In the genomic region with DNA sequence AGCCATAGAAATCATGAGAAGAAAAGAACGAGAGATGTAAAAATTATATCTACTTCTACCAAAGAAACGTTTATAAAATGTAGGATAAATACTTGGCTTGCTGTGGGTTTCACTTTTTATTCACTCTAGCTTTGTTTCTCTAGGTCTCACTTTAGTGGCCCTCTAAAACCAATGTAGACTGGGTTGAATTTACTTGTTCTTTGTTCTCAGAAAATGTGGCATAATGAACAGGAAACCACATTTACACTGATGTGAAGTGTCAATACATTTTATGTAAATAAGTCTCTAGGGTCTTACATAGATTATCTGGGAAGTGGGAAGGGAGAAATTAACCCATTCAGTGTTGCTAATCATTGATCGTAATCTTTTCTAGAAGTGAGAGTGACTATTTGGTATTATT, we compare ENCODE assay signal across 29 cellular contexts. TPM values are rescaled to one million over a fixed set of nuclear protein-coding genes. Genes with fewer than 3 reads are reported as not detected.
"Had no signal": no experiment of that assay in that cellular context is flagged by ENCODE, and none has a peak within 500 bp of the region (broad histone marks: within the 10 kb centered on the region; RNA-seq: fewer than 3 reads in every experiment).

No MANE protein-coding gene starts in this region.

- H3K4me3 ChIP-seq: colonic mucosa, lung, prostate gland, right atrium auricular region, thyroid gland had no signal

- ATAC-seq: activated CD4-positive, CD25-positive, alpha-beta regulatory T cell treated with anti-CD3 and anti-CD28 coated beads, Interleukin-2, amount 50 U/mL, for 24 hours; activated naive CD8-positive, alpha-beta T cell treated with anti-CD3 and anti-CD28 coated beads, Interleukin-2, amount 50 U/mL, for 24 hours; activated T-cell treated with anti-CD3 and anti-CD28 coated beads, Interleukin-2, amount 50 U/mL, for 4 hours; foreskin keratinocyte; left colon had no signal

- H3K4me1 ChIP-seq: colonic mucosa, foreskin keratinocyte, prostate gland, right atrium auricular region, thyroid gland had no signal

- H3K36me3 Mint-ChIP-seq: activated naive CD4-positive, alpha-beta T cell treated with anti-CD3 and anti-CD28 coated beads, Interleukin-2, amount 10 ng/mL, durations not matched to agents 7 days and 5 days; mesothelial cell of epicardium had no signal

- H3K9me3 Mint-ChIP-seq: activated CD4-positive, alpha-beta T cell treated with anti-CD3 and anti-CD28 coated beads, Interleukin-2, amount 10 ng/mL, durations not matched to agents 7 days and 5 days; activated naive CD4-positive, alpha-beta T cell treated with anti-CD3 and anti-CD28 coated beads, Interleukin-2, amount 10 ng/mL, durations not matched to agents 7 days and 5 days; activated naive CD8-positive, alpha-beta T cell treated with anti-CD3 and anti-CD28 coated beads, Interleukin-2, amount 50 U/mL, for 24 hours; activated T-cell treated with anti-CD3 and anti-CD28 coated beads, Interleukin-2, amount 50 U/mL, for 4 hours; endodermal cell; mesothelial cell of epicardium; nephron progenitor cell had no signal

- H3K36me3 ChIP-seq: colonic mucosa, prostate gland, right atrium auricular region, thyroid gland had no signal

- H3K27ac Mint-ChIP-seq: activated CD4-positive, alpha-beta T cell treated with anti-CD3 and anti-CD28 coated beads, Interleukin-2, amount 10 ng/mL, durations not matched to agents 7 days and 5 days; activated naive CD4-positive, alpha-beta T cell treated with anti-CD3 and anti-CD28 coated beads, Interleukin-2, amount 10 ng/mL, durations not matched to agents 7 days and 5 days; activated naive CD8-positive, alpha-beta T cell treated with anti-CD3 and anti-CD28 coated beads, Interleukin-2, amount 50 U/mL, for 24 hours; endodermal cell; mesothelial cell of epicardium; nephron progenitor cell had no signal

- H3K27ac ChIP-seq: colonic mucosa, foreskin keratinocyte, prostate gland, right atrium auricular region, thyroid gland had no signal

- H3K4me3 Mint-ChIP-seq: activated CD4-positive, alpha-beta T cell treated with anti-CD3 and anti-CD28 coated beads, Interleukin-2, amount 10 ng/mL, durations not matched to agents 7 days and 5 days; activated naive CD4-positive, alpha-beta T cell treated with anti-CD3 and anti-CD28 coated beads, Interleukin-2, amount 10 ng/mL, durations not matched to agents 7 days and 5 days; activated naive CD8-positive, alpha-beta T cell treated with anti-CD3 and anti-CD28 coated beads, Interleukin-2, amount 50 U/mL, for 24 hours; activated T-cell treated with anti-CD3 and anti-CD28 coated beads, Interleukin-2, amount 50 U/mL, for 4 hours; central memory CD8-positive, alpha-beta T cell; endodermal cell; mesothelial cell of epicardium; nephron progenitor cell had no signal

- H3K27me3 Mint-ChIP-seq: activated CD4-positive, alpha-beta T cell treated with anti-CD3 and anti-CD28 coated beads, Interleukin-2, amount 10 ng/mL, durations not matched to agents 7 days and 5 days; activated naive CD4-positive, alpha-beta T cell treated with anti-CD3 and anti-CD28 coated beads, Interleukin-2, amount 10 ng/mL, durations not matched to agents 7 days and 5 days; activated naive CD8-positive, alpha-beta T cell treated with anti-CD3 and anti-CD28 coated beads, Interleukin-2, amount 50 U/mL, for 24 hours; central memory CD8-positive, alpha-beta T cell had no signal

- H3K27me3 ChIP-seq: colonic mucosa, foreskin keratinocyte, right atrium auricular region, thyroid gland had no signal

- H3K4me1 Mint-ChIP-seq: activated CD4-positive, alpha-beta T cell treated with anti-CD3 and anti-CD28 coated beads, Interleukin-2, amount 10 ng/mL, durations not matched to agents 7 days and 5 days; activated naive CD4-positive, alpha-beta T cell treated with anti-CD3 and anti-CD28 coated beads, Interleukin-2, amount 10 ng/mL, durations not matched to agents 7 days and 5 days; activated naive CD8-positive, alpha-beta T cell treated with anti-CD3 and anti-CD28 coated beads, Interleukin-2, amount 50 U/mL, for 24 hours; central memory CD8-positive, alpha-beta T cell; mesothelial cell of epicardium; nephron progenitor cell had no signal

- H3K9me3 ChIP-seq: colonic mucosa, prostate gland, right atrium auricular region, thyroid gland had no signal

- DNase-seq: activated CD4-positive, alpha-beta T cell treated with anti-CD3 and anti-CD28 coated beads, Interleukin-2, amount 10 ng/mL, durations not matched to agents 7 days and 5 days; activated CD8-positive, alpha-beta memory T cell treated with anti-CD3 and anti-CD28 coated beads, Interleukin-2, amount 50 U/mL, for 4 hours; activated effector memory CD4-positive, alpha-beta T cell treated with Interleukin-2 at 50 U/mL for 16 hours; activated naive CD4-positive, alpha-beta T cell treated with anti-CD3 and anti-CD28 coated beads, Interleukin-2, amount 10 ng/mL, durations not matched to agents 7 days and 5 days; activated naive CD8-positive, alpha-beta T cell treated with anti-CD3 and anti-CD28 coated beads, Interleukin-2, amount 50 U/mL, for 24 hours; activated T-cell treated with anti-CD3 and anti-CD28 coated beads, Interleukin-2, amount 50 U/mL, for 4 hours; anterior cingulate cortex; colonic mucosa; endodermal cell; foreskin keratinocyte; hippocampal formation; islet precursor cell; left colon; nephron progenitor cell; stimulated activated CD4-positive, alpha-beta T cell treated with anti-CD3 and anti-CD28 coated beads, Interleukin-12 subunit alpha, Interleukin-12 subunit beta, amount 100 ng/mL, for 4 hours; stimulated activated CD4-positive, alpha-beta T cell treated with anti-CD3 and anti-CD28 coated beads, Interleukin-1b, Interleukin-23, amount 100 ng/mL, for 48 hours; stimulated activated CD8-positive, alpha-beta memory T cell treated with anti-CD3 and anti-CD28 coated beads, Interleukin-4, amount 100 ng/mL, for 48 hours; stimulated activated naive CD4-positive, alpha-beta T cell treated with Interleukin-2 at 50 U/mL for 16 hours; thyroid gland had no signal

RNA-seq across cellular contexts. Expression of a gene that starts 58.9 kb away (rescaled TPM):
- total RNA-seq: activated CD4-positive, alpha-beta T cell treated with anti-CD3 and anti-CD28 coated beads, Interleukin-2, amount 10 ng/mL, durations not matched to agents 7 days and 5 days; activated T-cell treated with anti-CD3 and anti-CD28 coated beads, Interleukin-2, amount 50 U/mL, for 4 hours; epithelial cell of proximal tubule; fibroblast of lung; foreskin keratinocyte; osteocyte; right atrium auricular region; subcutaneous adipose tissue had no signal
